Comparison of ENCODE assay signal across 14 cellular contexts in the genomic region with DNA sequence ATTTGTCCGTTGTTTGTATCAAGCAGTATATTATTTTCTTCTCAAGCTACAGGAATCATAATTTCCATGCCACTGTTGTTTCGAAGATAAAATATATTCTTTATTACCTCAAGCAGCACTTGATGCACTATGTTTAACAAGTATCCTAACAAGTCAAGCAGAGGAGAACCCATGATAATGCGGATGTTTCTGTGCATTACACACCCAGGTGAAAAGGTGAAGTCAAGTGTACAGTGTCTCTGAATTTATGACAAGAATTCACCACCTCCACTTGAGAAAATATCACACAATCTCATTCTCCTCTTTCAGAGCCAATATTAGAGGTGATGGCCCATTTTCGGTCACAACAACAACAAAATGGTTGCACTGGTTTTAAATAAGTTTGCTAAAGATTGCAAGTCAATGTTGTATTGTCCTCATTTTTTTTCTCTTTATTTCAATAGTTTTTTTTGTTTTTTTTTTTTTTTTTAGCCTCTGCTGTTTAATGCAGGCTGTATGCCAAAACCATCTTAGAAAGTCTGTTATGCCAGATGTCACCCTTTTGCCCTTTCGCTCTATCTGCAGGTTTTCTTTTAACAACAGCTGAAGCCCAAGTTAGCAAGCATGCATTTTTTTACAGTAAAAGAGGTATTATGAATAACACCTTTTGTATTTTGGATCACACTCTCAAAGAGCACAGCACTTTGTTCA.
DNase-seq lines count a peak whose midpoint lies in the region; ATAC-seq, FAIRE-seq and TF ChIP-seq lines count a peak whose summit lies in the region.
"Had no signal": no experiment of that assay in that cellular context is flagged by ENCODE, and none has a peak within 500 bp of the region (broad histone marks: within the 10 kb centered on the region; RNA-seq: fewer than 3 reads in every experiment).

No MANE protein-coding gene starts in this region.

- DNase-seq in NCI-H2107 treated with DMSO at 0.1 percent for 48 hours (lab: John Stamatoyannopoulos, UW; ENCODE audit: unreplicated experiment) (peak; percentile 39), NCI-H2107 (lab: John Stamatoyannopoulos, UW) (no peak), NCI-H345 (lab: John Stamatoyannopoulos, UW) (peak; percentile 77), body of pancreas (no peak), small intestine (peak; percentile 23), mesenteric fat pad (ENCODE audit: low spot score) (no peak)
- no peak for DNase-seq in activated CD8-positive, alpha-beta memory T cell treated with anti-CD3 and anti-CD28 coated beads, Interleukin-2, amount 50 U/mL, for 4 hours
- DNase-seq: ACHN, GOT3, heart right ventricle, T-helper 9 cell had no signal

- H3K36me3 ChIP-seq in body of pancreas (replicated peaks in 1 of 2; ENCODE audit: insufficient read depth in 1 of 2, low read depth in 2 of 2) (no peaks in the 10 kb centered on the region), small intestine (ENCODE audit: control insufficient read depth in 2 of 2, insufficient read depth in 2 of 2, low read length in 2 of 2) (no peaks in the 10 kb centered on the region)
- H3K36me3 ChIP-seq: heart right ventricle had no signal

- H3K27me3 ChIP-seq in body of pancreas = no peaks in the 10 kb centered on the region
- no peaks in the 10 kb centered on the region for H3K27me3 ChIP-seq in small intestine (ENCODE audit: control insufficient read depth in 2 of 2, insufficient read depth in 2 of 2, low read length in 2 of 2)
- H3K27me3 ChIP-seq: heart right ventricle had no signal

- H3K4me1 ChIP-seq in body of pancreas (peaks cover 21% of the 10 kb centered on the region), small intestine (ENCODE audit: control insufficient read depth in 2 of 2, insufficient read depth in 1 of 2, low read depth in 1 of 2, low read length in 1 of 2) (no peaks in the 10 kb centered on the region)
- H3K4me1 ChIP-seq: heart right ventricle had no signal

- WGBS in body of pancreas, 2 donors = 52 to 57% methylated on average over 5 of the region's 5 CpGs
- 18 to 58% (median 33%) methylated on average over 5 of the region's 5 CpGs for WGBS in small intestine, 3 donors

- ATAC-seq in body of pancreas (peak; percentile 40), GM19395 (IDR thresholded peaks at IDR 0.05; ENCODE audit: unreplicated experiment) (no peak)

- H3K9me3 ChIP-seq in body of pancreas (no peaks in the 10 kb centered on the region), small intestine (ENCODE audit: control insufficient read depth, low read depth) (no peaks in the 10 kb centered on the region)

- no peak for TF ChIP-seq POLR2A in body of pancreas (IDR thresholded peaks at IDR 0.05)

- H3K4me3 ChIP-seq in body of pancreas = no peak overlapping the region
- H3K4me3 ChIP-seq in small intestine (ENCODE audit: low read depth in 1 of 2, low read length in 2 of 2) = no peak overlapping the region
- H3K4me3 ChIP-seq: heart right ventricle, lung had no signal

- TF ChIP-seq CTCF in body of pancreas (IDR thresholded peaks at IDR 0.05) = no peak

- intact Hi-C loops in body of pancreas (cut with DNase I) = no loop called here

- H3K27ac ChIP-seq in body of pancreas = peak overlapping the region in 3 of 4 donors; percentile 11 to 48 (median 46)
- no peak overlapping the region for H3K27ac ChIP-seq in small intestine (ENCODE audit: low read depth in 1 of 2, low read length in 1 of 2)
- H3K27ac ChIP-seq: heart right ventricle had no signal

- no peak for FAIRE-seq in small intestine (lab: Jason Lieb, UNC)
- FAIRE-seq: GM19239 had no signal

Comparison
In these comparisons a context has a peak if more than half of its experiments do, and no peak if none do; other contexts are left out.
1. DNase-seq: peak in NCI-H2107 treated with DMSO at 0.1 percent for 48 hours (single experiment), NCI-H345 (single experiment) and small intestine (single experiment); none in NCI-H2107 (single experiment), body of pancreas (0 of 4), mesenteric fat pad (single experiment) and activated CD8-positive, alpha-beta memory T cell treated with anti-CD3 and anti-CD28 coated beads, Interleukin-2, amount 50 U/mL, for 4 hours (single experiment).
2. H3K27ac ChIP-seq: peak in body of pancreas (3 of 4); none in small intestine (0 of 2).